11 cellular contexts compared by ENCODE assay signal in the genomic region with DNA sequence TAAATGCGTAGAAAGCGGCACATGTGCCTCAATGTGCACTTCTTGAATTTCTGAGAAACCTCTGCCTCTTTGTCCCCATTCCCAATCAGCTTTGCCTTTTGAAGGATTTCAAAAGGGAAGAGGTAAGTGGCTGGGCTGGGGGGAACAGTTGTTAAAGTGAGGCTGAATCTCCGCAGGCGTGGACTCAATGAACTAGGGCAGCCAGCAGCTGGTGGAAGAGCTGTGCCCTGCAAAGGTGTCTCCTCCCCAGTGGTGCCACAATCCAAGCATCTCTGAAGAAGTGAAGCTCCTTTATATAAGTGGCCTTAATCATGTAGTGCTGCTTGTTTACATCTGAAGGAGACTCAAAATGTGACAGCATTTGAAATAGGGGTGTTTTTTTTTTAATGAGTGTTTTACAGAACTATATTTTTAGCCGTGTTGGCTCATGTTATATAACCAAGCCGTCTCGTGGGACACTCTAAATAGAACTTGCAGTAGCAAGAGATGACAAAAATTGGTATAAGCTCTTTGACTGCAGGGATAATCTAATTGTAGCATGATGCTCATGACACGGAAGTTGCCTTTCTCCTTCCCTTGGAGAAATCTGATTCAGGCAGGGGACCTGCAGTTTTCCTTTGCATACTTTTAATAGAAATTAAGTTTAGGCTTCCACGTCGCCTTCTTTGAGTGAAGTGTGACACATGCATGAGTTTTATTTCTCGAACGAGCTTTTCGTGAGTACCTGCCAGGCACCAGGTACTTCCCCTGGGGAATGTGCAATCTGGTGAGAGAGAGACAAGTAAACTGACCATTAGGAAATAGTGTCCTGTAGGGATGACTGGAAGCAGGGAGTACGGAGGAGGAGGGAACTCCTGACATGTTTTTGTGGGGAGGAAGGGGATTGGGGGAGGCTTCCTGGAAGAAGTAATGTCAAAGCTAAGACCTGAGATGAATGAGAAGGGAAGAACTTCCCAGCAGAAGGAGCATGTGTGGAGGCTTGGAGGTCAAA.
"Had no signal": no experiment of that assay in that cellular context is flagged by ENCODE, and none has a peak within 500 bp of the region (broad histone marks: within the 10 kb centered on the region; RNA-seq: fewer than 3 reads in every experiment).

No MANE protein-coding gene starts in this region.

- H3K27ac ChIP-seq: body of pancreas, skin epidermis had no signal

- H3K4me1 ChIP-seq: body of pancreas had no signal

- H3K4me3 ChIP-seq: body of pancreas, skin epidermis had no signal

- H3K9me3 ChIP-seq: body of pancreas had no signal

- ATAC-seq: activated T-cell treated with anti-CD3 and anti-CD28 coated beads, Interleukin-2, amount 50 U/mL, for 72 hours; body of pancreas had no signal

- H3K27me3 ChIP-seq: body of pancreas had no signal

- DNase-seq: activated CD4-positive, CD25-positive, alpha-beta regulatory T cell; activated gamma-delta T cell treated with Interleukin-2 at 50 U/mL for 16 hours; activated T-cell treated with anti-CD3 and anti-CD28 coated beads, Interleukin-2, amount 50 U/mL, for 72 hours; body of pancreas; dermis blood vessel endothelial cell; endodermal cell; erythroblast; immature natural killer cell; left cardiac atrium; trophoblast cell had no signal
